In genomic region chr15:66388057-66388363, GRCh38 we compare ENCODE assay signal across 8 cellular contexts. TPM values are rescaled to one million over a fixed set of nuclear protein-coding genes. Genes with fewer than 3 reads are reported as not detected.
DNase-seq lines count a peak whose midpoint lies in the region; ATAC-seq and TF ChIP-seq lines count a peak whose summit lies in the region.

No MANE protein-coding gene starts in this region.

- no peaks in the 10 kb centered on the region for H3K9me3 Mint-ChIP-seq in naive thymus-derived CD8-positive, alpha-beta T cell

- H3K9ac ChIP-seq in colonic mucosa (ENCODE audit: low read depth in 2 of 2, low read length in 2 of 2) = peak overlapping the region in 1 of 2 donors; percentile 60

- peaks cover 38 to 73% (median 68%) of the 10 kb centered on the region in 4 donors for H3K4me1 Mint-ChIP-seq in naive thymus-derived CD8-positive, alpha-beta T cell

- H3K4me3 ChIP-seq in AG10803 (ENCODE audit: low read length) (peak overlapping the region; percentile 84), colonic mucosa (peak overlapping the region; percentile 76)

- intact Hi-C loops in colonic mucosa (cut with DNase I) = no loop called here

- ATAC-seq in naive thymus-derived CD8-positive, alpha-beta T cell = no peak
- ATAC-seq in HG03442 (IDR thresholded peaks at IDR 0.05; ENCODE audit: unreplicated experiment) (no peak), HG03108 (IDR thresholded peaks at IDR 0.05; ENCODE audit: unreplicated experiment) (no peak)

- POLR2A ChIA-PET in naive thymus-derived CD8-positive, alpha-beta T cell (lab: Charles Lee) = interaction anchor here (0.7 to 5.0 kb wide), 9 partner anchors 8 to 116 kb away, joined by 3 to 56 read pairs (median 6); partner anchors contain the start of genes DIS3L, RPL4, SNAPC5 and TIPIN

- no peak for DNase-seq in AG10803 (ENCODE audit: low read depth)
- DNase-seq in colonic mucosa = no peak
- no peak for DNase-seq in naive thymus-derived CD8-positive, alpha-beta T cell
- no peak for DNase-seq in A172 (ENCODE audit: low spot score)
- DNase-seq in NCI-H345 treated with DMSO at 0.1 percent for 48 hours (lab: John Stamatoyannopoulos, UW; ENCODE audit: unreplicated experiment) = no peak

- TF ChIP-seq CTCF in AG10803 (conservative IDR thresholded peaks at IDR 0.05; ENCODE audit: low read length) = no peak
- TF ChIP-seq CTCF in colonic mucosa (IDR thresholded peaks at IDR 0.05) = no peak

- H3K36me3 ChIP-seq in KOPT-K1 (ENCODE audit: insufficient read depth, low read length) = no peaks in the 10 kb centered on the region; the same call in 1 of the 2 replicates
- H3K36me3 ChIP-seq in colonic mucosa = no peaks in the 10 kb centered on the region

- peak overlapping the region; percentile 89 to 98 (median 91) for H3K27ac Mint-ChIP-seq in naive thymus-derived CD8-positive, alpha-beta T cell

- peaks cover 0 to 5% (median 0%) of the 10 kb centered on the region in 3 donors for H3K36me3 Mint-ChIP-seq in naive thymus-derived CD8-positive, alpha-beta T cell

- H3K27me3 ChIP-seq in colonic mucosa = no peaks in the 10 kb centered on the region

- peak overlapping the region; percentile 87 to 95 (median 90) for H3K4me3 Mint-ChIP-seq in naive thymus-derived CD8-positive, alpha-beta T cell

- peak overlapping the region; percentile 61 for H3K27ac ChIP-seq in KOPT-K1 (ENCODE audit: low read depth, low read length, poor library complexity, severe bottlenecking)
- no peak overlapping the region for H3K27ac ChIP-seq in colonic mucosa

- no peaks in the 10 kb centered on the region for H3K27me3 Mint-ChIP-seq in naive thymus-derived CD8-positive, alpha-beta T cell

- peaks cover 4% of the 10 kb centered on the region for H3K4me1 ChIP-seq in colonic mucosa

- H3K9me3 ChIP-seq in KOPT-K1 (ENCODE audit: insufficient read depth, low read length, poor library complexity, severe bottlenecking) (no peaks in the 10 kb centered on the region), colonic mucosa (no peaks in the 10 kb centered on the region)

RNA-seq across cellular contexts. Expression of gene MAP2K1, which starts 1.3 kb away (rescaled TPM):
- total RNA-seq in colonic mucosa = 10 to 100 TPM; 50.0 to 53.2 TPM
- total RNA-seq in naive thymus-derived CD8-positive, alpha-beta T cell = 10 to 100 TPM; 49.3 to 50.8 TPM
- polyA plus RNA-seq in naive thymus-derived CD8-positive, alpha-beta T cell = 10 to 100 TPM; 34.7 to 41.7 (median 39.3) TPM
- 33.6 and 48.2 TPM in 2 replicates for total RNA-seq in A172 (2014; rRNA removed; shearing (Covaris generic))

RNA-seq across cellular contexts. Expression of gene TIPIN, which starts 31.5 kb away (rescaled TPM):
- 10 to 100 TPM in 1 of 2 donors, 1 to 10 TPM in 1; 2.9 to 10.6 TPM for total RNA-seq in colonic mucosa
- 10 to 100 TPM; 13.6 to 14.4 TPM for total RNA-seq in naive thymus-derived CD8-positive, alpha-beta T cell
- 10 to 100 TPM in 2 of 3 donors, 1 to 10 TPM in 1; 9.0 to 12.1 (median 10.3) TPM for polyA plus RNA-seq in naive thymus-derived CD8-positive, alpha-beta T cell
- total RNA-seq in A172 (2014; rRNA removed; shearing (Covaris generic)) = 18.6 and 34.0 TPM in 2 replicates
